20 cellular contexts compared by ENCODE assay signal in genomic region chr17:68731465-68731864, GRCh38.
DNase-seq lines count a peak whose midpoint lies in the region; ATAC-seq, FAIRE-seq and TF ChIP-seq lines count a peak whose summit lies in the region.
"Had no signal": no experiment of that assay in that cellular context is flagged by ENCODE, and none has a peak within 500 bp of the region (broad histone marks: within the 10 kb centered on the region; RNA-seq: fewer than 3 reads in every experiment).

No MANE protein-coding gene starts in this region.

- H3K79me1 ChIP-seq in mesenchymal stem cell (replicated peaks; ENCODE audit: low read length, poor library complexity, severe bottlenecking) = no peaks in the 10 kb centered on the region

- DNase-seq in DMS53 (lab: John Stamatoyannopoulos, UW) (peak; percentile 39), DMS53 treated with DMSO at 0.1 percent for 48 hours (lab: John Stamatoyannopoulos, UW; ENCODE audit: unreplicated experiment) (no peak), MV-4-11 (lab: John Stamatoyannopoulos, UW) (peak; percentile 1), mesenchymal stem cell (no peak), thyroid gland (no peak), small intestine (no peak), NCI-H345 treated with DMSO at 0.1 percent for 48 hours (lab: John Stamatoyannopoulos, UW; ENCODE audit: unreplicated experiment) (no peak)
- DNase-seq: BE2C; Calu3; CD8-positive, alpha-beta memory T cell; IMR-90; KG1; MG63; NCI-H2029; NCI-H446 treated with DMSO at 0.1 percent for 48 hours; NCI-H526; Right ventricle myocardium superior; RPMI8226 had no signal

- no peak overlapping the region for H3K27ac ChIP-seq in mesenchymal stem cell (ENCODE audit: low read length, poor library complexity, severe bottlenecking)
- peak overlapping the region in 2 of 3 donors; percentile 81 to 94 for H3K27ac ChIP-seq in thyroid gland
- no peak overlapping the region for H3K27ac ChIP-seq in small intestine (ENCODE audit: low read depth in 1 of 2, low read length in 1 of 2)
- H3K27ac ChIP-seq: 22Rv1 had no signal

- H3K4me2 ChIP-seq in mesenchymal stem cell (ENCODE audit: low read length, poor library complexity, severe bottlenecking) = no peak overlapping the region

- no peak for FAIRE-seq in small intestine (lab: Jason Lieb, UNC)

- H3K14ac ChIP-seq in mesenchymal stem cell (ENCODE audit: low read length in 2 of 2) = no peak overlapping the region

- H3K4me1 ChIP-seq in mesenchymal stem cell (ENCODE audit: control insufficient read depth, insufficient read depth, low read depth, low read length) (no peaks in the 10 kb centered on the region), thyroid gland (peaks cover 28 to 48% of the 10 kb centered on the region in 2 donors), small intestine (ENCODE audit: control insufficient read depth in 2 of 2, insufficient read depth in 1 of 2, low read depth in 1 of 2, low read length in 1 of 2) (no peaks in the 10 kb centered on the region)
- H3K4me1 ChIP-seq: BE2C had no signal

- H3K9me3 ChIP-seq in mesenchymal stem cell (ENCODE audit: control insufficient read depth, low read length) = no peaks in the 10 kb centered on the region
- no peaks in the 10 kb centered on the region for H3K9me3 ChIP-seq in thyroid gland
- H3K9me3 ChIP-seq in small intestine (ENCODE audit: control insufficient read depth, low read depth) = no peaks in the 10 kb centered on the region
- H3K9me3 ChIP-seq: BE2C, MG63 had no signal

- intact Hi-C loops in thyroid gland (cut with DNase I) = no loop called here

- peak overlapping the region; percentile 4 for H4K8ac ChIP-seq in mesenchymal stem cell (ENCODE audit: low read length)

- TF ChIP-seq POLR2A in thyroid gland (IDR thresholded peaks at IDR 0.05) = no peak

- H2BK120ac ChIP-seq in mesenchymal stem cell (ENCODE audit: low read depth, low read length) = no peak overlapping the region

- no peaks in the 10 kb centered on the region for H3K36me3 ChIP-seq in mesenchymal stem cell (ENCODE audit: control insufficient read depth in 1 of 2, insufficient read depth in 2 of 2, low read depth in 1 of 2, low read length in 2 of 2)
- H3K36me3 ChIP-seq in thyroid gland = no peaks in the 10 kb centered on the region
- no peaks in the 10 kb centered on the region for H3K36me3 ChIP-seq in small intestine (ENCODE audit: control insufficient read depth in 2 of 2, insufficient read depth in 2 of 2, low read length in 2 of 2)
- H3K36me3 ChIP-seq: BE2C, MG63 had no signal

- H3K4ac ChIP-seq in mesenchymal stem cell (ENCODE audit: low read depth in 1 of 2, low read length in 2 of 2) = no peak overlapping the region

- no peak overlapping the region for H3K23ac ChIP-seq in mesenchymal stem cell (ENCODE audit: low read length in 2 of 2)

- 56% methylated on average over 3 of the region's 4 CpGs for WGBS in mesenchymal stem cell
- WGBS in thyroid gland, 2 donors = 69 to 79% methylated on average over 4 of the region's 4 CpGs
- 60 to 71% (median 63%) methylated on average over 4 of the region's 4 CpGs for WGBS in small intestine, 3 donors

- no peak overlapping the region for H2BK15ac ChIP-seq in mesenchymal stem cell (ENCODE audit: low read depth, poor library complexity, severe bottlenecking)

- H3K4me3 ChIP-seq in mesenchymal stem cell (ENCODE audit: insufficient read depth in 1 of 2, low read depth in 1 of 2, low read length in 2 of 2) (no peak overlapping the region), thyroid gland (replicated peaks in 1 of 3) (no peak overlapping the region), small intestine (ENCODE audit: low read depth in 1 of 2, low read length in 2 of 2) (no peak overlapping the region)
- H3K4me3 ChIP-seq: MG63 had no signal

- ATAC-seq in HG03135 (IDR thresholded peaks at IDR 0.05; ENCODE audit: unreplicated experiment) = no peak

- H3K27me3 ChIP-seq in mesenchymal stem cell (ENCODE audit: control insufficient read depth in 1 of 2, insufficient read depth in 1 of 2, low read length in 2 of 2) (no peaks in the 10 kb centered on the region), thyroid gland (no peaks in the 10 kb centered on the region), small intestine (ENCODE audit: control insufficient read depth in 2 of 2, insufficient read depth in 2 of 2, low read length in 2 of 2) (no peaks in the 10 kb centered on the region)
- H3K27me3 ChIP-seq: MG63 had no signal

- H2BK5ac ChIP-seq in mesenchymal stem cell (ENCODE audit: low read depth, low read length, poor library complexity, severe bottlenecking) = no peak overlapping the region

- no peak overlapping the region for H3K18ac ChIP-seq in mesenchymal stem cell (ENCODE audit: low read depth in 1 of 2, low read length in 2 of 2)

- no peak overlapping the region for H4K91ac ChIP-seq in mesenchymal stem cell (ENCODE audit: low read length)

- no peak for TF ChIP-seq CTCF in thyroid gland (IDR thresholded peaks at IDR 0.05)

- H2BK12ac ChIP-seq in mesenchymal stem cell (ENCODE audit: low read length in 2 of 2) = no peak overlapping the region

- H2AFZ ChIP-seq in mesenchymal stem cell (ENCODE audit: low read depth, low read length) = no peak overlapping the region

- H3K9ac ChIP-seq in mesenchymal stem cell (ENCODE audit: low read length) = no peak overlapping the region

- H2AK5ac ChIP-seq in mesenchymal stem cell (ENCODE audit: low read length, severe bottlenecking) = no peak overlapping the region

Comparison
In these comparisons a context has a peak if more than half of its experiments do, and no peak if none do; other contexts are left out.
1. DNase-seq: peak in DMS53 (single experiment) and MV-4-11 (single experiment); none in DMS53 treated with DMSO at 0.1 percent for 48 hours (single experiment), mesenchymal stem cell (single experiment), thyroid gland (0 of 2), small intestine (single experiment) and NCI-H345 treated with DMSO at 0.1 percent for 48 hours (single experiment).
2. H3K27ac ChIP-seq: peak in thyroid gland (2 of 3); none in mesenchymal stem cell (single experiment) and small intestine (0 of 2).